ENCODE assay signal across 26 cellular contexts in the genomic region with DNA sequence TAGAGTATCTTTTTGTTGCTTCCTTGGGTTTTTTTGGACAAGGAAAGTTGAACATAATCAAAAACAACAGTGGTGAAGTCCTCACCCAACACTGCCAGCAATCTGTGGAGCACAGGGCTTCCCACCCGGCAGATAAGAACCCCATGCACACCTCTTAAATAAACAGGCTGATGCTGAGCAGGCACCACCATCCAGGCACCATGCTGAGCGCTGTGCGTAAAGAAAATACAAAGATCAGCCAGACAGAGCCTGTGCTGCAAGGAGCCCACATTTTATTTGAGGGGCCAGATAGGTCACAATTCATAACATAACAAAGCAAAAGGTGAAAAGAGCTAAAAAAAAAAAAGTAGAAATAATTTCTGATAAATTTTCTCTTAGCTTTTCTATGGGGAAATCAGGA.
"Had no signal": no experiment of that assay in that cellular context is flagged by ENCODE, and none has a peak within 500 bp of the region (broad histone marks: within the 10 kb centered on the region; RNA-seq: fewer than 3 reads in every experiment).

No MANE protein-coding gene starts in this region.

- H3K27ac Mint-ChIP-seq: activated CD8-positive, alpha-beta T cell treated with anti-CD3 and anti-CD28 coated beads, Interleukin-2, amount 10 ng/mL, durations not matched to agents 7 days and 5 days; activated naive CD4-positive, alpha-beta T cell treated with anti-CD3 and anti-CD28 coated beads, Interleukin-2, amount 50 U/mL, for 72 hours; activated T-cell treated with anti-CD3 and anti-CD28 coated beads, Interleukin-2, amount 50 U/mL, for 24 hours; activated T-helper 17 cell treated with anti-CD3 and anti-CD28 coated beads, Interleukin-2, amount 50 U/mL, for 72 hours; effector memory CD8-positive, alpha-beta T cell; naive thymus-derived CD4-positive, alpha-beta T cell; T-cell; T-helper 2 cell treated with Interferon-gamma antibody and Interleukin-4, amounts not matched to agents 5 μg/mL and 100 μg/mL, for 36 hours had no signal

- DNase-seq: activated CD4-positive, alpha-beta T cell treated with anti-CD3 and anti-CD28 coated beads for 1 hour; activated CD4-positive, alpha-beta T cell treated with anti-CD3 and anti-CD28 coated beads, Interleukin-2, amount 50 U/mL, for 1 hour; activated CD8-positive, alpha-beta memory T cell treated with anti-CD3 and anti-CD28 coated beads, Interleukin-2, amount 50 U/mL, for 4 hours; activated T-cell treated with anti-CD3 and anti-CD28 coated beads, Interleukin-2, amount 50 U/mL, for 24 hours; colonic mucosa; effector memory CD8-positive, alpha-beta T cell; esophagus squamous epithelium; gastrocnemius medialis; hypothalamus; left cardiac atrium; naive thymus-derived CD4-positive, alpha-beta T cell; occipital lobe; stimulated activated CD4-positive, alpha-beta T cell treated with anti-CD3 and anti-CD28 coated beads, Interleukin-2, amount 100 ng/mL, for 48 hours; stimulated activated naive CD4-positive, alpha-beta T cell; T-cell; upper lobe of right lung had no signal

- H3K4me1 Mint-ChIP-seq: activated T-helper 17 cell treated with anti-CD3 and anti-CD28 coated beads, Interleukin-2, amount 50 U/mL, for 72 hours; central memory CD8-positive, alpha-beta T cell; naive thymus-derived CD4-positive, alpha-beta T cell; neural crest cell; T-cell had no signal

- H3K4me3 Mint-ChIP-seq: activated CD8-positive, alpha-beta T cell treated with anti-CD3 and anti-CD28 coated beads, Interleukin-2, amount 10 ng/mL, durations not matched to agents 7 days and 5 days; activated T-cell treated with anti-CD3 and anti-CD28 coated beads, Interleukin-2, amount 50 U/mL, for 24 hours; activated T-helper 17 cell treated with anti-CD3 and anti-CD28 coated beads, Interleukin-2, amount 50 U/mL, for 72 hours; central memory CD8-positive, alpha-beta T cell; effector memory CD8-positive, alpha-beta T cell; naive thymus-derived CD4-positive, alpha-beta T cell; neural crest cell; T-cell; T-helper 2 cell treated with Interferon-gamma antibody and Interleukin-4, amounts not matched to agents 5 μg/mL and 100 μg/mL, for 36 hours had no signal

- H3K36me3 ChIP-seq: colonic mucosa, esophagus squamous epithelium, gastrocnemius medialis, sigmoid colon, upper lobe of right lung had no signal

- H3K4me3 ChIP-seq: colonic mucosa, dorsolateral prefrontal cortex, esophagus squamous epithelium, gastrocnemius medialis, lung, sigmoid colon, smooth muscle cell, upper lobe of right lung had no signal

- H3K4me1 ChIP-seq: colonic mucosa, esophagus squamous epithelium, gastrocnemius medialis, sigmoid colon, upper lobe of right lung had no signal

- H3K36me3 Mint-ChIP-seq: T-cell had no signal

- H3K27ac ChIP-seq: colonic mucosa, dorsolateral prefrontal cortex, esophagus squamous epithelium, gastrocnemius medialis, sigmoid colon, upper lobe of right lung had no signal

- H3K9me3 Mint-ChIP-seq: activated T-helper 17 cell treated with anti-CD3 and anti-CD28 coated beads, Interleukin-2, amount 50 U/mL, for 72 hours; neural crest cell; T-helper 2 cell treated with Interferon-gamma antibody and Interleukin-4, amounts not matched to agents 5 μg/mL and 100 μg/mL, for 36 hours had no signal

- H3K9me3 ChIP-seq: colonic mucosa, esophagus squamous epithelium, gastrocnemius medialis, upper lobe of right lung had no signal

- ATAC-seq: activated CD8-positive, alpha-beta T cell treated with anti-CD3 and anti-CD28 coated beads, Interleukin-2, amount 10 ng/mL, durations not matched to agents 7 days and 5 days; activated naive CD4-positive, alpha-beta T cell treated with anti-CD3 and anti-CD28 coated beads, Interleukin-2, amount 50 U/mL, for 72 hours; activated T-helper 17 cell treated with anti-CD3 and anti-CD28 coated beads, Interleukin-2, amount 50 U/mL, for 72 hours; effector memory CD8-positive, alpha-beta T cell; gastrocnemius medialis; left cardiac atrium; naive thymus-derived CD4-positive, alpha-beta T cell; T-cell; upper lobe of right lung had no signal

- H3K27me3 ChIP-seq: colonic mucosa, gastrocnemius medialis, sigmoid colon had no signal
